20 cellular contexts compared by ENCODE assay signal in genomic region chr6:54074109-54074508, GRCh38. TPM values are rescaled to one million over a fixed set of nuclear protein-coding genes. Genes with fewer than 3 reads are reported as not detected.
"Had no signal": no experiment of that assay in that cellular context is flagged by ENCODE, and none has a peak within 500 bp of the region (broad histone marks: within the 10 kb centered on the region; RNA-seq: fewer than 3 reads in every experiment).

No MANE protein-coding gene starts in this region.

- H3K27ac ChIP-seq: epithelial cell of prostate, esophagus squamous epithelium, foreskin keratinocyte, pancreas, skin epidermis, stomach, uterus had no signal

- H3K9me3 ChIP-seq: esophagus squamous epithelium, mucosa of descending colon, pancreas, stomach, uterus had no signal

- H3K36me3 ChIP-seq: esophagus squamous epithelium, pancreas, stomach, uterus had no signal

- ATAC-seq: effector memory CD8-positive, alpha-beta T cell; foreskin keratinocyte; natural killer cell; pancreas; sciatic nerve had no signal

- DNase-seq: cerebellar nuclear complex; effector memory CD8-positive, alpha-beta T cell; esophagus squamous epithelium; foreskin keratinocyte; hippocampal formation; kidney glomerular epithelial cell; mammary epithelial cell; mucosa of descending colon; natural killer cell; pancreas; stimulated activated CD4-positive, alpha-beta T cell treated with anti-CD3 and anti-CD28 coated beads, Interleukin-2, amount 100 ng/mL, for 24 hours; stimulated activated CD4-positive, alpha-beta T cell treated with anti-CD3 and anti-CD28 coated beads, Interleukin-4, amount 100 ng/mL, for 4 hours; stimulated activated naive CD4-positive, alpha-beta T cell; stomach; substantia nigra; uterus had no signal

- H3K4me3 ChIP-seq: esophagus squamous epithelium, mucosa of descending colon, pancreas, skin epidermis, stomach, uterus had no signal

- H3K27me3 ChIP-seq: esophagus squamous epithelium, foreskin keratinocyte, pancreas, stomach, uterus had no signal

- H3K4me1 ChIP-seq: foreskin keratinocyte, stomach, uterus had no signal

RNA-seq across cellular contexts. Expression of gene MLIP, which starts 37.1 kb away (rescaled TPM):
- total RNA-seq: foreskin keratinocyte, natural killer cell, neural crest cell, stomach, uterus had no signal
- polyA plus RNA-seq: foreskin keratinocyte, mammary epithelial cell had no signal
